ENCODE assay signal across 1 cellular context in genomic region chr2:62539892-62540785, GRCh38.
TF ChIP-seq lines count a peak whose summit lies in the region.

No MANE protein-coding gene starts in this region.

TF ChIP-seq in HepG2, 621 proteins besides CTCF, POLR2A, EP300 and RAD21 (continued from another document and continues in another):
- TF ChIP-seq ZSCAN5A (CRISPR knock-in tag; IDR thresholded peaks at IDR 0.05; ENCODE audit: borderline replicate concordance) (0 out of 2 replicates have a peak, but pooled peaks have one; percentile 28), ZNF740 (CRISPR knock-in tag; IDR thresholded peaks at IDR 0.05) (no peak), LCORL (IDR thresholded peaks at IDR 0.05) (no peak), LCORL (CRISPR knock-in tag; IDR thresholded peaks at IDR 0.05) (peak; percentile 47), BCL3 (CRISPR knock-in tag; IDR thresholded peaks at IDR 0.05) (no peak), SRSF1 (optimal IDR thresholded peaks at IDR 0.05; ENCODE audit: low read depth, low read length) (no peak), KMT2A (CRISPR knock-in tag; IDR thresholded peaks at IDR 0.05) (peak; percentile 11; the same call in 1 of the 2 replicates), MIER3 (CRISPR knock-in tag; IDR thresholded peaks at IDR 0.05; ENCODE audit: borderline replicate concordance) (peak; percentile 80; the same call in 1 of the 2 replicates), NCOR1 (IDR thresholded peaks at IDR 0.05; ENCODE audit: borderline replicate concordance, low read length) (peak; percentile 66; the same call in 1 of the 2 replicates), ATF4 (CRISPR knock-in tag; IDR thresholded peaks at IDR 0.05) (no peak), KDM5B (CRISPR knock-in tag; IDR thresholded peaks at IDR 0.05; ENCODE audit: borderline replicate concordance) (no peak), HDAC1 (CRISPR knock-in tag; IDR thresholded peaks at IDR 0.05) (peak; percentile 50), NR3C1 (CRISPR knock-in tag; IDR thresholded peaks at IDR 0.05) (no peak), PHF21A (CRISPR knock-in tag; IDR thresholded peaks at IDR 0.05) (peak; percentile 73), FOXO1 (CRISPR knock-in tag; IDR thresholded peaks at IDR 0.05) (peak; percentile 82; the same call in 1 of the 2 replicates), NFATC3 (CRISPR knock-in tag; IDR thresholded peaks at IDR 0.05) (no peak), HHEX (CRISPR knock-in tag; IDR thresholded peaks at IDR 0.05) (no peak), ZNF264 (CRISPR knock-in tag; IDR thresholded peaks at IDR 0.05) (peak; percentile 82; the same call in 1 of the 2 replicates), MTF1 (CRISPR knock-in tag; IDR thresholded peaks at IDR 0.05) (no peak), FOXA1 (IDR thresholded peaks at IDR 0.05) (no peak), FOXA1 (CRISPR knock-in tag; IDR thresholded peaks at IDR 0.05) (peak; percentile 81), ZNF20 (CRISPR knock-in tag; IDR thresholded peaks at IDR 0.05) (no peak), TEAD3 (CRISPR knock-in tag; optimal IDR thresholded peaks at IDR 0.05; ENCODE audit: borderline replicate concordance) (peak; percentile 74), SMAD3 (CRISPR knock-in tag; IDR thresholded peaks at IDR 0.05) (no peak), ZBTB7B (CRISPR knock-in tag; IDR thresholded peaks at IDR 0.05) (no peak), ZNF792 (CRISPR knock-in tag; IDR thresholded peaks at IDR 0.05) (peak; percentile 50), ZKSCAN5 (CRISPR knock-in tag; IDR thresholded peaks at IDR 0.05) (no peak), ZNF660 (CRISPR knock-in tag; IDR thresholded peaks at IDR 0.05; ENCODE audit: borderline replicate concordance, low read depth) (no peak), ZNF777 (CRISPR knock-in tag; IDR thresholded peaks at IDR 0.05) (no peak), ZSCAN9 (CRISPR knock-in tag; IDR thresholded peaks at IDR 0.05; ENCODE audit: borderline replicate concordance) (peak; percentile 91), THAP9 (CRISPR knock-in tag; IDR thresholded peaks at IDR 0.05; ENCODE audit: borderline replicate concordance) (no peak), ZBTB4 (CRISPR knock-in tag; IDR thresholded peaks at IDR 0.05; ENCODE audit: borderline replicate concordance) (no peak), ZBTB25 (CRISPR knock-in tag; IDR thresholded peaks at IDR 0.05) (no peak), ZNF30 (CRISPR knock-in tag; IDR thresholded peaks at IDR 0.05) (no peak), POLR2G (IDR thresholded peaks at IDR 0.05; ENCODE audit: low read depth, low read length) (peak; percentile 73), ZNF503 (CRISPR knock-in tag; IDR thresholded peaks at IDR 0.05) (peak; percentile 72), ZFY (CRISPR knock-in tag; IDR thresholded peaks at IDR 0.05) (0 out of 2 replicates have a peak, but pooled peaks have one; percentile 40), ZFP36L1 (CRISPR knock-in tag; IDR thresholded peaks at IDR 0.05) (peak; percentile 62; the same call in 1 of the 2 replicates), ZBTB7A (CRISPR knock-in tag; IDR thresholded peaks at IDR 0.05) (no peak), JUN (CRISPR knock-in tag; IDR thresholded peaks at IDR 0.05) (0 out of 2 replicates have a peak, but pooled peaks have one; percentile 18), ZNF546 (CRISPR knock-in tag; conservative IDR thresholded peaks at IDR 0.05) (no peak), ZFX (CRISPR knock-in tag; IDR thresholded peaks at IDR 0.05; ENCODE audit: low read depth) (peak; percentile 41), ZC3H4 (CRISPR knock-in tag; IDR thresholded peaks at IDR 0.05; ENCODE audit: borderline replicate concordance) (no peak), RFXAP (CRISPR knock-in tag; IDR thresholded peaks at IDR 0.05; ENCODE audit: borderline replicate concordance) (0 out of 2 replicates have a peak, but pooled peaks have one; percentile 22), NR2C2 (CRISPR knock-in tag; IDR thresholded peaks at IDR 0.05; ENCODE audit: borderline replicate concordance) (peak; percentile 51; the same call in 1 of the 2 replicates), ZNF205 (CRISPR knock-in tag; IDR thresholded peaks at IDR 0.05) (no peak; the same call in 1 of the 2 replicates), MBD4 (IDR thresholded peaks at IDR 0.05; ENCODE audit: borderline replicate concordance, low read length) (peak; percentile 76; the same call in 1 of the 2 replicates), IRF2 (CRISPR knock-in tag; IDR thresholded peaks at IDR 0.05) (peak; percentile 62; the same call in 1 of the 2 replicates), ASH2L (IDR thresholded peaks at IDR 0.05; ENCODE audit: insufficient read length, low read depth, low read length) (peak; percentile 95), LBX2 (CRISPR knock-in tag; IDR thresholded peaks at IDR 0.05; ENCODE audit: borderline replicate concordance) (no peak), KLF16 (CRISPR knock-in tag; IDR thresholded peaks at IDR 0.05) (peak in 1 of 2 experiments; percentile 62; a peak in 1 of 4 replicates), ZKSCAN8 (CRISPR knock-in tag; IDR thresholded peaks at IDR 0.05; ENCODE audit: borderline replicate concordance) (peak; percentile 90; the same call in 1 of the 2 replicates), MAX (IDR thresholded peaks at IDR 0.05) (peak; percentile 39; the same call in 1 of the 2 replicates), PBX3 (CRISPR knock-in tag; IDR thresholded peaks at IDR 0.05; ENCODE audit: borderline replicate concordance) (no peak), POGZ (CRISPR knock-in tag; IDR thresholded peaks at IDR 0.05) (peak; percentile 77)
